In genomic region chr19:7294571-7295212, GRCh38 we compare ENCODE assay signal across 2 cellular contexts.
TF ChIP-seq lines count a peak whose summit lies in the region.

No MANE protein-coding gene starts in this region.

TF ChIP-seq in GM12891, 5 proteins besides CTCF, POLR2A, EP300 and RAD21:
- TF ChIP-seq POLR2AphosphoS5 (IDR thresholded peaks at IDR 0.05; ENCODE audit: low read depth, low read length) (no peak), PAX5 (IDR thresholded peaks at IDR 0.05; ENCODE audit: insufficient read depth, low read length, severe bottlenecking) (no peak), TAF1 (IDR thresholded peaks at IDR 0.05; ENCODE audit: low read depth, low read length) (no peak), POU2F2 (IDR thresholded peaks at IDR 0.05; ENCODE audit: low read depth, low read length) (no peak), SPI1 (IDR thresholded peaks at IDR 0.05; ENCODE audit: low read depth, low read length) (no peak)

TF ChIP-seq in IMR-90, 13 proteins besides CTCF, POLR2A, EP300 and RAD21:
- TF ChIP-seq MAFK (IDR thresholded peaks at IDR 0.05; ENCODE audit: low read depth, low read length) (no peak), USF2 (IDR thresholded peaks at IDR 0.05; ENCODE audit: low read depth, low read length) (peak; percentile 40; the same call in 1 of the 2 replicates), NFE2L2 (IDR thresholded peaks at IDR 0.05; ENCODE audit: low read depth, low read length) (no peak), ELK1 (IDR thresholded peaks at IDR 0.05; ENCODE audit: borderline replicate concordance, low read depth, low read length) (no peak), BHLHE40 (IDR thresholded peaks at IDR 0.05; ENCODE audit: low read depth, low read length) (peak; percentile 53; the same call in 1 of the 2 replicates), CHD1 (IDR thresholded peaks at IDR 0.05; ENCODE audit: low read depth, low read length) (no peak)
